Comparison of ENCODE assay signal across 12 cellular contexts in genomic region chr21:26964379-26964778, GRCh38. TPM values are rescaled to one million over a fixed set of nuclear protein-coding genes. Genes with fewer than 3 reads are reported as not detected.
A peak's percentile ranks its signal among the peaks of the same experiment; 100 is the strongest.
DNase-seq lines count a peak whose midpoint lies in the region; ATAC-seq and TF ChIP-seq lines count a peak whose summit lies in the region.
"Had no signal": no experiment of that assay in that cellular context is flagged by ENCODE, and none has a peak within 500 bp of the region (broad histone marks: within the 10 kb centered on the region; RNA-seq: fewer than 3 reads in every experiment).

No MANE protein-coding gene starts in this region.

- H3K27me3 ChIP-seq in H9 (ENCODE audit: insufficient read depth, low read length) (peaks cover 7% of the 10 kb centered on the region; the same call in 1 of the 2 replicates), fibroblast of lung (ENCODE audit: control insufficient read depth, insufficient read depth, low read length) (no peaks in the 10 kb centered on the region), subcutaneous abdominal adipose tissue (ENCODE audit: control insufficient read depth in 5 of 5, insufficient read depth in 4 of 5, low read length in 5 of 5) (peaks cover 0 to 4% (median 0%) of the 10 kb centered on the region in 5 donors), HAP-1 (ENCODE audit: low read depth) (peaks cover 69% of the 10 kb centered on the region)

- no peak overlapping the region for H4K5ac ChIP-seq in H9 (ENCODE audit: insufficient read length, low read depth, low read length)

- no peak overlapping the region for H3K18ac ChIP-seq in H9 (ENCODE audit: insufficient read length, low read depth, low read length)

- H3K9me3 ChIP-seq in H9 (ENCODE audit: control insufficient read depth, low read depth, low read length), result no peaks in the 10 kb centered on the region
- no peaks in the 10 kb centered on the region for H3K9me3 ChIP-seq in fibroblast of lung (ENCODE audit: control insufficient read depth, insufficient read depth, low read depth, low read length)
- H3K9me3 ChIP-seq in subcutaneous abdominal adipose tissue (ENCODE audit: control insufficient read depth in 5 of 5, low read length in 5 of 5), result no peaks in the 10 kb centered on the region
- no peaks in the 10 kb centered on the region for H3K9me3 ChIP-seq in HAP-1

- H3K4me1 ChIP-seq in H9 (ENCODE audit: insufficient read depth, low read length), result peaks cover 4% of the 10 kb centered on the region; the same call in 1 of the 2 replicates
- peaks cover 4% of the 10 kb centered on the region for H3K4me1 ChIP-seq in fibroblast of lung (ENCODE audit: control insufficient read depth, extremely low read depth, insufficient read depth, low read length)
- peaks cover 9 to 88% (median 72%) of the 10 kb centered on the region in 5 donors for H3K4me1 ChIP-seq in subcutaneous abdominal adipose tissue (ENCODE audit: control insufficient read depth in 5 of 5, insufficient read depth in 5 of 5, low read length in 5 of 5)
- H3K4me1 ChIP-seq in HAP-1, result no peaks in the 10 kb centered on the region

- no peak overlapping the region for H2BK5ac ChIP-seq in H9 (ENCODE audit: insufficient read length, low read length)

- no peak for ATAC-seq in activated CD8-positive, alpha-beta T cell treated with anti-CD3 and anti-CD28 coated beads for 36 hours
- ATAC-seq: naive thymus-derived CD8-positive, alpha-beta T cell had no signal

- peaks cover 23% of the 10 kb centered on the region for H3K23me2 ChIP-seq in H9 (ENCODE audit: insufficient read length, low read depth, low read length, poor library complexity, severe bottlenecking)

- peak overlapping the region; percentile 48 to 80 (median 76) for H3K4me3 ChIP-seq in fibroblast of lung (replicated peaks in 1 of 4; ENCODE audit: control extremely low read depth in 1 of 4, insufficient read depth in 1 of 4, low read depth in 3 of 4, low read length in 4 of 4)
- H3K4me3 ChIP-seq in subcutaneous abdominal adipose tissue (ENCODE audit: low read depth in 1 of 5, low read length in 5 of 5), result peak overlapping the region; percentile 86 to 96 (median 94)
- no peak overlapping the region for H3K4me3 ChIP-seq in HAP-1

- H3K79me1 ChIP-seq in H9 (ENCODE audit: insufficient read depth, low read depth, low read length, poor library complexity, severe bottlenecking), result no peaks in the 10 kb centered on the region

- H3K36me3 ChIP-seq in fibroblast of lung (ENCODE audit: control insufficient read depth, insufficient read depth, low read length) (no peaks in the 10 kb centered on the region), subcutaneous abdominal adipose tissue (ENCODE audit: control insufficient read depth in 5 of 5, insufficient read depth in 5 of 5, low read length in 5 of 5) (peaks cover 0 to 3% (median 0%) of the 10 kb centered on the region in 5 donors), HAP-1 (replicated peaks) (no peaks in the 10 kb centered on the region)

- H4K8ac ChIP-seq in H9 (replicated peaks; ENCODE audit: insufficient read length, low read depth, low read length), result no peak overlapping the region

- H3K23ac ChIP-seq in H9 (ENCODE audit: insufficient read length, low read depth, low read length), result no peak overlapping the region

- H4K20me1 ChIP-seq in H9 (ENCODE audit: control insufficient read depth, insufficient read depth, insufficient read length), result no peaks in the 10 kb centered on the region
- no peaks in the 10 kb centered on the region for H4K20me1 ChIP-seq in fibroblast of lung (ENCODE audit: control insufficient read depth, extremely low read depth, insufficient read depth, low read length)

- H3K9me3 Mint-ChIP-seq in H9 (no peaks in the 10 kb centered on the region), mesothelial cell of epicardium (no peaks in the 10 kb centered on the region)
- no peaks in the 10 kb centered on the region for H3K9me3 Mint-ChIP-seq in activated CD8-positive, alpha-beta T cell treated with anti-CD3 and anti-CD28 coated beads for 36 hours
- H3K9me3 Mint-ChIP-seq: activated T-helper 2 cell treated with anti-CD3 and anti-CD28 coated beads, Interferon-gamma antibody, Interleukin-2, Interleukin-4, amounts not matched to agents 10 μg/mL and 5 μg/mL and 100 μg/mL, durations not matched to agents 14 hours and 24 hours and 36 hours had no signal

- DNase-seq in H9 (peak; percentile 83), fibroblast of lung (ENCODE audit: low read depth in 2 of 2) (peak in 1 of 2 donors; percentile 44), mesothelial cell of epicardium (ENCODE audit: low spot score in 2 of 2, unreplicated experiment in 2 of 2) (no peak), erythroblast (lab: John Stamatoyannopoulos, UW) (no peak), HAP-1 (ENCODE audit: low spot score in 2 of 2) (no peak)
- no peak for DNase-seq in activated CD8-positive, alpha-beta T cell treated with anti-CD3 and anti-CD28 coated beads for 36 hours
- no peak for DNase-seq in central memory CD4-positive, alpha-beta T cell
- DNase-seq: naive thymus-derived CD8-positive, alpha-beta T cell; NCI-H748 treated with DMSO at 0.1 percent for 48 hours; T1000 had no signal

- no peak overlapping the region for H2BK15ac ChIP-seq in H9 (ENCODE audit: low read depth, low read length)

- peaks cover 50% of the 10 kb centered on the region for H3K27me3 Mint-ChIP-seq in H9 (ENCODE audit: low read depth)
- H3K27me3 Mint-ChIP-seq in mesothelial cell of epicardium (ENCODE audit: low read depth), result peaks cover 36% of the 10 kb centered on the region
- peaks cover 41% of the 10 kb centered on the region for H3K27me3 Mint-ChIP-seq in activated CD8-positive, alpha-beta T cell treated with anti-CD3 and anti-CD28 coated beads for 36 hours

- no CpG with 5 or more reads among the region's 10 CpGs for WGBS in H9 (ENCODE audit: extremely low coverage, insufficient read length, low lambda C conversion rate)

- H2BK12ac ChIP-seq in H9 (ENCODE audit: insufficient read length, low read depth, low read length), result no peak overlapping the region

- no peak overlapping the region for H2BK20ac ChIP-seq in H9 (ENCODE audit: low read depth, low read length, poor library complexity, severe bottlenecking)

- intact Hi-C loops in activated CD8-positive, alpha-beta T cell treated with anti-CD3 and anti-CD28 coated beads for 36 hours (cut with micrococcal nuclease), result no loop called here

- no peak overlapping the region for H3K4ac ChIP-seq in H9 (ENCODE audit: low read depth, low read length)

- POLR2A ChIA-PET in activated CD8-positive, alpha-beta T cell treated with anti-CD3 and anti-CD28 coated beads for 36 hours (lab: Charles Lee), result no interaction called here

- no peak overlapping the region for H2BK120ac ChIP-seq in H9 (ENCODE audit: low read depth, low read length, poor library complexity, severe bottlenecking)

- H3K79me2 ChIP-seq in H9 (ENCODE audit: insufficient read depth, low read length) (no peaks in the 10 kb centered on the region), fibroblast of lung (ENCODE audit: control insufficient read depth, insufficient read depth, low read length) (no peaks in the 10 kb centered on the region)

- no peak overlapping the region for H3K9ac ChIP-seq in H9 (ENCODE audit: extremely low read depth, insufficient read length, low read length)
- H3K9ac ChIP-seq in fibroblast of lung (ENCODE audit: insufficient read depth, low read length), result no peak overlapping the region
- H3K9ac ChIP-seq in subcutaneous abdominal adipose tissue (ENCODE audit: low read length in 5 of 5), result peak overlapping the region; percentile 6 to 63 (median 57)

- TF ChIP-seq POLR2A in erythroblast (IDR thresholded peaks at IDR 0.05; ENCODE audit: low read length), result no peak

- H3K27ac Mint-ChIP-seq in H9 (no peak overlapping the region), mesothelial cell of epicardium (no peak overlapping the region)
- no peak overlapping the region for H3K27ac Mint-ChIP-seq in activated CD8-positive, alpha-beta T cell treated with anti-CD3 and anti-CD28 coated beads for 36 hours
- H3K27ac Mint-ChIP-seq: activated T-helper 2 cell treated with anti-CD3 and anti-CD28 coated beads, Interferon-gamma antibody, Interleukin-2, Interleukin-4, amounts not matched to agents 10 μg/mL and 5 μg/mL and 100 μg/mL, durations not matched to agents 14 hours and 24 hours and 36 hours had no signal

- peak overlapping the region; percentile 12 to 76; a peak in 1 of 5 replicates for H3K4me3 Mint-ChIP-seq in H9
- H3K4me3 Mint-ChIP-seq in mesothelial cell of epicardium, result peak overlapping the region; percentile 88
- no peak overlapping the region for H3K4me3 Mint-ChIP-seq in activated CD8-positive, alpha-beta T cell treated with anti-CD3 and anti-CD28 coated beads for 36 hours

- H3K14ac ChIP-seq in H9 (ENCODE audit: insufficient read depth, low read length), result no peak overlapping the region

- H3K4me1 Mint-ChIP-seq in H9, result peaks cover 28 to 31% of the 10 kb centered on the region in 2 experiments
- H3K4me1 Mint-ChIP-seq in mesothelial cell of epicardium, result peaks cover 34% of the 10 kb centered on the region
- H3K4me1 Mint-ChIP-seq in activated CD8-positive, alpha-beta T cell treated with anti-CD3 and anti-CD28 coated beads for 36 hours (ENCODE audit: low read depth), result no peaks in the 10 kb centered on the region

- H3K36me3 Mint-ChIP-seq in H9 (ENCODE audit: insufficient read depth in 1 of 3, low read depth in 3 of 3), result peaks cover 0 to 1% (median 0%) of the 10 kb centered on the region in 3 experiments; a peak in 2 of 7 replicates
- H3K36me3 Mint-ChIP-seq in mesothelial cell of epicardium, result no peaks in the 10 kb centered on the region
- no peaks in the 10 kb centered on the region for H3K36me3 Mint-ChIP-seq in activated CD8-positive, alpha-beta T cell treated with anti-CD3 and anti-CD28 coated beads for 36 hours (ENCODE audit: low read depth)

- TF ChIP-seq CTCF in H9 (conservative IDR thresholded peaks at IDR 0.05) (no peak), fibroblast of lung (conservative IDR thresholded peaks at IDR 0.05 in 1 of 2, IDR thresholded peaks at IDR 0.05 in 1 of 2; ENCODE audit: low read depth in 1 of 2, low read length in 2 of 2) (no peak), mesothelial cell of epicardium (IDR thresholded peaks at IDR 0.05; ENCODE audit: unreplicated experiment) (no peak)
- TF ChIP-seq CTCF in activated CD8-positive, alpha-beta T cell treated with anti-CD3 and anti-CD28 coated beads for 36 hours (IDR thresholded peaks at IDR 0.05), result no peak

- no peak overlapping the region for H4K91ac ChIP-seq in H9 (ENCODE audit: insufficient read length, low read depth, low read length)

- H2AK5ac ChIP-seq in H9 (ENCODE audit: insufficient read length, low read length), result no peak overlapping the region

- in situ Hi-C loops in HAP-1 (cut with MboI; ENCODE audit: low sequenced_read_pairs), result no loop called here

- no peak overlapping the region for H3K27ac ChIP-seq in H9 (ENCODE audit: insufficient read length, low read depth, low read length)
- peak overlapping the region; percentile 64 for H3K27ac ChIP-seq in fibroblast of lung (ENCODE audit: insufficient read depth, low read length)
- H3K27ac ChIP-seq in subcutaneous abdominal adipose tissue (ENCODE audit: low read depth, low read length), result peak overlapping the region; percentile 87

- CTCF ChIA-PET in activated CD8-positive, alpha-beta T cell treated with anti-CD3 and anti-CD28 coated beads for 36 hours (lab: Charles Lee), result no interaction called here

- H3K56ac ChIP-seq in H9 (ENCODE audit: insufficient read length, low read depth, low read length), result no peak overlapping the region

- H3K4me2 ChIP-seq in H9 (ENCODE audit: insufficient read depth, insufficient read length, low read length) (no peak overlapping the region), fibroblast of lung (ENCODE audit: extremely low read depth, insufficient read depth, low read length) (peak overlapping the region; percentile 97)

- no peak overlapping the region for H3T11ph ChIP-seq in H9 (ENCODE audit: low read length)

- H2AFZ ChIP-seq in H9 (ENCODE audit: low read length) (no peak overlapping the region), fibroblast of lung (ENCODE audit: low read length) (no peak overlapping the region)

RNA-seq across cellular contexts. Expression of gene ADAMTS5, which starts 2.5 kb away (rescaled TPM):
- total RNA-seq in H9 (2021) (0.90 and 0.99 TPM in 2 replicates), fibroblast of lung (3.9 and 4.3 TPM in 2 replicates), mesothelial cell of epicardium (3.7 to 4.9 TPM (median 4.4 TPM) in 3 replicates)
- 2.8 and 12.2 TPM in 2 replicates for polyA plus RNA-seq in fibroblast of lung
- polyA plus RNA-seq in fibroblast of lung (2012), result 2.2 and 9.2 TPM in 2 replicates
- polyA minus RNA-seq in fibroblast of lung (ENCODE audit: low replicate concordance), result 4.3 and 11.9 TPM in 2 replicates
- total RNA-seq in activated CD8-positive, alpha-beta T cell treated with anti-CD3 and anti-CD28 coated beads for 36 hours, result not detected
- total RNA-seq: activated T-helper 2 cell treated with anti-CD3 and anti-CD28 coated beads, Interferon-gamma antibody, Interleukin-2, Interleukin-4, amounts not matched to agents 10 μg/mL and 5 μg/mL and 100 μg/mL, durations not matched to agents 14 hours and 24 hours and 36 hours; naive thymus-derived CD8-positive, alpha-beta T cell had no signal
- polyA plus RNA-seq: naive thymus-derived CD8-positive, alpha-beta T cell had no signal

Comparison
In these comparisons a context has a peak if more than half of its experiments do, and no peak if none do; other contexts are left out.
1. H3K9ac ChIP-seq: peak in subcutaneous abdominal adipose tissue (5 of 5); none in H9 (single experiment) and fibroblast of lung (single experiment).